In the genomic region with DNA sequence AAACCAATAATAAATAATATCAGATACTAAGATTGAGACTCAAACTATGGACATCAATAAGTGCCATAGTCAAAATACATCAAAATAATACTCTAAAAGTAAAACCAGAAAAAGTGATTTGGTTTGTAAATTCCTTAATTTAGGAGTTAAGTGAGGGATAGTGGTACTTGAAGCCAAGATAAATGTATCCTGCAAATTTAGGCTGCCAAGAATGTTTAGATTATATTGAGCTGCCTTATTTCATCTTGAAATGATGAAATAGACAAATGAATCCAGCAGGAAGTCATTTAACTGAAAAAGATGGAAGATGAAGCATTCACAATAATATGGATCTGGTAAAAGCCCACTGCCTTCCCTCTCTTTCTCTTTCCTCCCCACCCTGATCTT, we compare ENCODE assay signal across 11 cellular contexts.
A peak's percentile ranks its signal among the peaks of the same experiment; 100 is the strongest.
DNase-seq lines count a peak whose midpoint lies in the region; ATAC-seq and TF ChIP-seq lines count a peak whose summit lies in the region.
"Had no signal": no experiment of that assay in that cellular context is flagged by ENCODE, and none has a peak within 500 bp of the region (broad histone marks: within the 10 kb centered on the region; RNA-seq: fewer than 3 reads in every experiment).

No MANE protein-coding gene starts in this region.

- H3K9me3 ChIP-seq in SK-N-MC (ENCODE audit: low read depth, low read length) (no peaks in the 10 kb centered on the region), esophagus squamous epithelium (no peaks in the 10 kb centered on the region), spleen (no peaks in the 10 kb centered on the region)

- H3K4me3 ChIP-seq in SK-N-MC, result peak overlapping the region; percentile 72
- no peak overlapping the region for H3K4me3 ChIP-seq in esophagus squamous epithelium
- H3K4me3 ChIP-seq in spleen, result no peak overlapping the region

- peaks cover 2% of the 10 kb centered on the region; the same call in 1 of the 2 replicates for H3K36me3 ChIP-seq in SK-N-MC (ENCODE audit: insufficient read depth, low read length)
- H3K36me3 ChIP-seq in esophagus squamous epithelium, result no peaks in the 10 kb centered on the region
- peaks cover 0 to 5% (median 0%) of the 10 kb centered on the region in 6 donors for H3K36me3 ChIP-seq in spleen

- H3K27me3 ChIP-seq in esophagus squamous epithelium (no peaks in the 10 kb centered on the region), spleen (replicated peaks in 1 of 7) (no peaks in the 10 kb centered on the region)

- H3K9ac ChIP-seq in SK-N-MC (ENCODE audit: insufficient read length), result no peak overlapping the region

- ATAC-seq in GM21367 (IDR thresholded peaks at IDR 0.05; ENCODE audit: unreplicated experiment), result no peak

- DNase-seq in DMS53 treated with DMSO at 0.1 percent for 48 hours (lab: John Stamatoyannopoulos, UW; ENCODE audit: unreplicated experiment) (peak; percentile 11), DMS53 (lab: John Stamatoyannopoulos, UW) (no peak), SK-N-MC (ENCODE audit: low read depth, low spot score) (no peak), esophagus squamous epithelium (lab: John Stamatoyannopoulos, UW) (no peak), spleen (no peak), T1000 (lab: John Stamatoyannopoulos, UW) (no peak), NCI-H1092 (lab: John Stamatoyannopoulos, UW) (no peak)
- DNase-seq: 8988T, activated gamma-delta T cell treated with Interleukin-2 at 50 U/mL for 16 hours, NCI-H524 had no signal

- H3K27ac ChIP-seq in SK-N-MC (peak overlapping the region; percentile 94), esophagus squamous epithelium (peak overlapping the region in 3 of 4 donors; percentile 53 to 71 (median 63)), spleen (peak overlapping the region; percentile 30 to 84 (median 82))

- H3K4me1 ChIP-seq in esophagus squamous epithelium (peaks cover 0 to 69% (median 19%) of the 10 kb centered on the region in 3 donors), spleen (peaks cover 30 to 100% (median 71%) of the 10 kb centered on the region in 6 donors)

- intact Hi-C loops in esophagus squamous epithelium (cut with DNase I), result no loop called here
- intact Hi-C loops in spleen (cut with DNase I; ENCODE audit: low total_unique reads), result no loop called here

- TF ChIP-seq CTCF in esophagus squamous epithelium (IDR thresholded peaks at IDR 0.05) (no peak), spleen (IDR thresholded peaks at IDR 0.05 in 8 of 11, conservative IDR thresholded peaks at IDR 0.05 in 3 of 11) (no peak)

- TF ChIP-seq POLR2A in esophagus squamous epithelium (IDR thresholded peaks at IDR 0.05), result no peak
- no peak for TF ChIP-seq POLR2A in spleen (IDR thresholded peaks at IDR 0.05)
